ENCODE assay signal across 8 cellular contexts in genomic region chr7:27921081-27921836, GRCh38.
DNase-seq lines count a peak whose midpoint lies in the region; ATAC-seq and TF ChIP-seq lines count a peak whose summit lies in the region.

No MANE protein-coding gene starts in this region.

- no peaks in the 10 kb centered on the region for H3K79me2 ChIP-seq in trophoblast cell (ENCODE audit: control insufficient read depth, insufficient read depth, low read length, poor library complexity)

- ATAC-seq in GM18502 (IDR thresholded peaks at IDR 0.05; ENCODE audit: poor library complexity, unreplicated experiment) (no peak), GM18519 (IDR thresholded peaks at IDR 0.05; ENCODE audit: low FRiP score, unreplicated experiment) (no peak)

- no peak overlapping the region for H3K4me2 ChIP-seq in trophoblast cell (ENCODE audit: low read length)

- no peaks in the 10 kb centered on the region for H3K36me3 ChIP-seq in trophoblast cell (ENCODE audit: control insufficient read depth in 1 of 2, insufficient read depth in 2 of 2, low read length in 2 of 2)

- no peak overlapping the region for H3K4ac ChIP-seq in trophoblast cell (ENCODE audit: low read depth, low read length)

- H3K27ac ChIP-seq in trophoblast cell (ENCODE audit: low read depth, low read length), result no peak overlapping the region

- no peak overlapping the region for H4K91ac ChIP-seq in trophoblast cell (ENCODE audit: low read depth, low read length)

- no peak overlapping the region for H4K8ac ChIP-seq in trophoblast cell (ENCODE audit: low read depth, low read length)

- no peak overlapping the region for H2AFZ ChIP-seq in trophoblast cell (ENCODE audit: insufficient read depth, low read length, poor library complexity)

- H2BK120ac ChIP-seq in trophoblast cell (ENCODE audit: insufficient read depth, low read length, poor library complexity), result no peak overlapping the region

- no peak overlapping the region for H3K9ac ChIP-seq in trophoblast cell (ENCODE audit: low read length)

- no peak overlapping the region for H3K18ac ChIP-seq in trophoblast cell (ENCODE audit: low read length)

- TF ChIP-seq CTCF in fibroblast of villous mesenchyme (IDR thresholded peaks at IDR 0.05; ENCODE audit: insufficient read depth, low read depth, low read length), result peak; percentile 64

- no peak overlapping the region for H3K14ac ChIP-seq in trophoblast cell (ENCODE audit: low read length)

- no peak overlapping the region for H2AK5ac ChIP-seq in trophoblast cell (ENCODE audit: low read length)

- H3K9me3 ChIP-seq in trophoblast cell (ENCODE audit: insufficient read depth, low read depth, low read length), result peaks cover 2% of the 10 kb centered on the region

- H3K4me1 ChIP-seq in trophoblast cell (ENCODE audit: control insufficient read depth in 1 of 2, insufficient read depth in 2 of 2, low read length in 2 of 2), result no peaks in the 10 kb centered on the region

- H2BK12ac ChIP-seq in trophoblast cell (ENCODE audit: low read length), result no peak overlapping the region

- whole genome bisulfite sequencing in trophoblast cell (ENCODE audit: extremely low coverage, insufficient coverage, insufficient read length), result no CpG with 5 or more reads among the region's 7 CpGs

- no peak overlapping the region for H2BK5ac ChIP-seq in trophoblast cell (ENCODE audit: low read depth, low read length, poor library complexity)

- H3K79me1 ChIP-seq in trophoblast cell (ENCODE audit: low read length), result no peaks in the 10 kb centered on the region

- H3K23ac ChIP-seq in trophoblast cell (ENCODE audit: low read length), result no peak overlapping the region

- DNase-seq in DMS53 treated with DMSO at 0.1 percent for 48 hours (lab: John Stamatoyannopoulos, UW; ENCODE audit: unreplicated experiment) (peak; percentile 88), HCEC 1CT (peak; percentile 70), NCI-H2081 (lab: John Stamatoyannopoulos, UW) (peak; percentile 64 to 75), SW480 (ENCODE audit: low spot score) (peak; percentile 79), fibroblast of villous mesenchyme (ENCODE audit: low read depth) (peak; percentile 94), trophoblast cell (peak; percentile 31 to 78)

- H4K12ac ChIP-seq in trophoblast cell (ENCODE audit: low read depth, low read length), result no peak overlapping the region

- no peaks in the 10 kb centered on the region for H3K27me3 ChIP-seq in trophoblast cell (ENCODE audit: insufficient read depth, low read length)

- H3K4me3 ChIP-seq in fibroblast of villous mesenchyme (ENCODE audit: low read depth, low read length) (no peak overlapping the region), trophoblast cell (ENCODE audit: low read depth, low read length) (no peak overlapping the region)
